In the genomic region with DNA sequence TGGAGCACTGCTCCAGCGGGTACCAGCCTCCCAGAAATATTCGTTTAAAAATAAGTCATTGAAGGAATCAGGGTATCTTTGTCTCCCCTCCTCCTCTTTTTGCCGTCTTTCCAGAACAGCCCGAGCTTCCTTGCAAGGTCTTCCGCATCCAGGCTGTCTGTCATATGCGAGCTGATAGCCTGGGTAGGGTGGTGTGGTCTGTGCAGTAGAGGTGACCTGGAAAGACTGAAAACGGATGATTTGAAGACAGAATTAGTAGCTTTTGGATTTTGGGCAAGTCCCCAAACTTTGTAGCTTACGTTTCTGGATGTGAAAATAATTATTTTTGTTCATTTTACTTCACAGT, we compare ENCODE assay signal across 8 cellular contexts. TPM values are rescaled to one million over a fixed set of nuclear protein-coding genes. Genes with fewer than 3 reads are reported as not detected.
A peak's percentile ranks its signal among the peaks of the same experiment; 100 is the strongest.
DNase-seq lines count a peak whose midpoint lies in the region; ATAC-seq and TF ChIP-seq lines count a peak whose summit lies in the region.

No MANE protein-coding gene starts in this region.

- H3K36me3 ChIP-seq in CD4-positive, CD25-positive, alpha-beta regulatory T cell (ENCODE audit: control insufficient read depth, insufficient read depth, low read length) = no peaks in the 10 kb centered on the region
- no peaks in the 10 kb centered on the region for H3K36me3 ChIP-seq in neutrophil

- no peaks in the 10 kb centered on the region for H3K9me3 ChIP-seq in CD4-positive, CD25-positive, alpha-beta regulatory T cell (ENCODE audit: control insufficient read depth in 2 of 2, low read length in 2 of 2)
- H3K9me3 ChIP-seq in neutrophil = no peaks in the 10 kb centered on the region

- H3K27ac ChIP-seq in CD4-positive, CD25-positive, alpha-beta regulatory T cell (ENCODE audit: insufficient read depth, low read length, poor library complexity, severe bottlenecking) = peak overlapping the region; percentile 91
- H3K27ac ChIP-seq in RWPE1 (peak overlapping the region; percentile 81), epithelial cell of prostate (peak overlapping the region; percentile 93), neutrophil (peak overlapping the region; percentile 82)

- H3K27ac Mint-ChIP-seq in CD4-positive, CD25-positive, alpha-beta regulatory T cell = peak overlapping the region; percentile 96 to 99 (median 97)

- peaks cover 8 to 27% (median 14%) of the 10 kb centered on the region in 4 donors for H3K4me1 Mint-ChIP-seq in CD4-positive, CD25-positive, alpha-beta regulatory T cell

- POLR2A ChIA-PET in RWPE1 (lab: Yijun Ruan, JAX; ENCODE audit: low non-redundant PET) = no interaction called here

- H3K36me3 Mint-ChIP-seq in CD4-positive, CD25-positive, alpha-beta regulatory T cell = no peaks in the 10 kb centered on the region

- CTCF ChIA-PET in RWPE1 (lab: Yijun Ruan, JAX) = no interaction called here

- H3K4me3 ChIP-seq in CD4-positive, CD25-positive, alpha-beta regulatory T cell (ENCODE audit: low read depth, low read length) = peak overlapping the region; percentile 96
- H3K4me3 ChIP-seq in neutrophil (ENCODE audit: low read depth in 1 of 2, low read length in 1 of 2) = peak overlapping the region; percentile 80 to 87

- no peak for DNase-seq in CD4-positive, CD25-positive, alpha-beta regulatory T cell
- DNase-seq in RWPE1 (ENCODE audit: low spot score) (no peak), epithelial cell of prostate (ENCODE audit: low read depth, low spot score) (no peak), COLO829 (ENCODE audit: low spot score) (no peak), NCI-H2029 (lab: John Stamatoyannopoulos, UW) (no peak)

- H3K4me1 ChIP-seq in CD4-positive, CD25-positive, alpha-beta regulatory T cell (ENCODE audit: control insufficient read depth, insufficient read depth, low read length, poor library complexity, severe bottlenecking) = peaks cover 21% of the 10 kb centered on the region
- peaks cover 27 to 30% of the 10 kb centered on the region in 2 experiments for H3K4me1 ChIP-seq in neutrophil (ENCODE audit: control insufficient read depth in 1 of 2, insufficient read depth in 1 of 2, low read depth in 1 of 2, low read length in 1 of 2)

- no peaks in the 10 kb centered on the region for H3K27me3 ChIP-seq in CD4-positive, CD25-positive, alpha-beta regulatory T cell (ENCODE audit: control insufficient read depth, insufficient read depth, low read length)
- no peaks in the 10 kb centered on the region for H3K27me3 ChIP-seq in neutrophil

- peaks cover 5% of the 10 kb centered on the region for H3K27me3 Mint-ChIP-seq in CD4-positive, CD25-positive, alpha-beta regulatory T cell

- no peaks in the 10 kb centered on the region for H3K9me3 Mint-ChIP-seq in CD4-positive, CD25-positive, alpha-beta regulatory T cell

- ATAC-seq in CD4-positive, CD25-positive, alpha-beta regulatory T cell (ENCODE audit: low read depth in 2 of 2) = no peak
- ATAC-seq in GM21737 (IDR thresholded peaks at IDR 0.05; ENCODE audit: unreplicated experiment) (peak; percentile 10), HG03280 (IDR thresholded peaks at IDR 0.05; ENCODE audit: unreplicated experiment) (no peak)

- H3K4me3 Mint-ChIP-seq in CD4-positive, CD25-positive, alpha-beta regulatory T cell = peak overlapping the region; percentile 87 to 99 (median 94)

- no peak for TF ChIP-seq CTCF in RWPE1 (conservative IDR thresholded peaks at IDR 0.05; ENCODE audit: low read depth)
- TF ChIP-seq CTCF in neutrophil (IDR thresholded peaks at IDR 0.05) = no peak

RNA-seq across cellular contexts. Expression of a gene that starts 0.5 kb away (rescaled TPM):
- 41.2 TPM for total RNA-seq in CD4-positive, CD25-positive, alpha-beta regulatory T cell
- 10 to 100 TPM; 10.2 to 13.5 (median 10.9) TPM for polyA plus RNA-seq in CD4-positive, CD25-positive, alpha-beta regulatory T cell

RNA-seq across cellular contexts. Expression of a gene that starts 6.4 kb away (rescaled TPM):
- not detected for total RNA-seq in CD4-positive, CD25-positive, alpha-beta regulatory T cell
- polyA plus RNA-seq in CD4-positive, CD25-positive, alpha-beta regulatory T cell = not detected
